In the genomic region with DNA sequence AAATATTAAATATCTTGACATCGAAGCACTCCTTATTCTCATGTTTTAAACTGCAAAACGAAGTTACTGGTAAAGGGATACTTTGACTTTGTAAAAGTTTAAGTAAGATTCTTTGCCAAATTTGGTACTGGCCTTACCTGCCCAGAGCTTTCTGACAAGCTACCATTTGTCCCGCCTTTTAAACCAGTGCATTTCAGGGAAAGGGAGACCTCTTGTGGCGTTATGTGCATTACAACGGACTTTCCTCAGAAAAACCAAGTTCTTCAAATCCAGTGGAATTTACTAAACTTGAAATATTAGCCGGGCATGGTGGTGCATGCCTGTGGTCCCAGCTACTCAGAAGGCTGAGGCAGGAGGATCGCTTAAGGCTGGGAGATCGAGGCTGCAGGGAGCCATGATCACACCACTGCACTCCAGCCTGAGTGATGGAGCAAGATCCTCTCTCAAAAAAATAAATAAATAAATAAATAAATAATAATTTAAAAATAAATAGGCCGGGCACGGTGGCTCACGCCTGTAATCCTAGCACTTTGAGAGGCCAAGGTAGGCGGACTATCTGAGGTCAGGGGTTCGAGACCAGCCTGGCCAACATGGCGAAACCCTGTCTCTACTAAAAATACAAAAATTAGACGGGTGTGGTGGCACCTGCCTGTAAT, we compare ENCODE assay signal across 8 cellular contexts. TPM values are rescaled to one million over a fixed set of nuclear protein-coding genes. Genes with fewer than 3 reads are reported as not detected.
DNase-seq lines count a peak whose midpoint lies in the region; FAIRE-seq and TF ChIP-seq lines count a peak whose summit lies in the region.
"Not testable (repeated sequence)": the region's sequence is repeated elsewhere in the genome, so short reads cannot be mapped to it uniquely, and the experiment has no call there.

No MANE protein-coding gene starts in this region.

- not testable (repeated sequence) for H2AFZ ChIP-seq in keratinocyte (ENCODE audit: control insufficient read depth, low read length)

- intact Hi-C loops in sigmoid colon (cut with DNase I): loop anchor here (1.0 to 10.0 kb wide), 3 partner anchors 74 to 426 kb away; no protein-coding TSS in a partner anchor

- not testable (repeated sequence) for H3K4me2 ChIP-seq in keratinocyte (ENCODE audit: control insufficient read depth, extremely low read depth, insufficient read depth, low read depth, low read length)

- 23 to 31% methylated on average over 15 of the region's 15 CpGs for WGBS in sigmoid colon, 2 donors

- H3K79me2 ChIP-seq in keratinocyte (ENCODE audit: control insufficient read depth, insufficient read depth, low read length): peaks cover 13% of the 10 kb centered on the region

- H3K27me3 ChIP-seq in keratinocyte (ENCODE audit: control insufficient read depth, extremely low read depth, insufficient read depth, low read length); sigmoid colon: not testable (repeated sequence)

- not testable (repeated sequence) for TF ChIP-seq POLR2A in GM12891 (IDR thresholded peaks at IDR 0.05; ENCODE audit: low read depth, low read length); sigmoid colon (IDR thresholded peaks at IDR 0.05)

- FAIRE-seq in GM12891 (lab: Jason Lieb, UNC): peak; percentile 23
- peak; percentile 49 for FAIRE-seq in keratinocyte (lab: Jason Lieb, UNC)

- peak; percentile 63 to 76 (median 76) for TF ChIP-seq CTCF in keratinocyte (optimal IDR thresholded peaks at IDR 0.05 in 1 of 3, IDR thresholded peaks at IDR 0.05 in 1 of 3, conservative IDR thresholded peaks at IDR 0.05 in 1 of 3; ENCODE audit: extremely low read depth in 1 of 3, insufficient read depth in 2 of 3, low read length in 3 of 3)
- TF ChIP-seq CTCF in sigmoid colon (IDR thresholded peaks at IDR 0.05): peak in 3 of 4 experiments; percentile 79 to 83 (median 80)

- not testable (repeated sequence) for H3K9me1 ChIP-seq in keratinocyte (ENCODE audit: control insufficient read depth, extremely low read depth, insufficient read depth, low read length)

- H4K20me1 ChIP-seq in keratinocyte (ENCODE audit: control insufficient read depth, extremely low read depth, insufficient read depth, low read length): not testable (repeated sequence)

- dilution Hi-C loops in keratinocyte (cut with MboI; ENCODE audit: extremely low pct_ligation_motif_present, low sequenced_read_pairs): loop anchor here (10.0 kb wide), 1 partner anchor 86 kb away; no protein-coding TSS in a partner anchor

- H3K9me3 ChIP-seq in keratinocyte (ENCODE audit: control insufficient read depth, low read depth, low read length); sigmoid colon: not testable (repeated sequence)

- not testable (repeated sequence) for H3K27ac ChIP-seq in keratinocyte (ENCODE audit: control insufficient read depth, insufficient read depth, low read length)
- peak overlapping the region; percentile 91 to 99 (median 95) for H3K27ac ChIP-seq in sigmoid colon

- peaks cover 29% of the 10 kb centered on the region for H3K4me1 ChIP-seq in keratinocyte (ENCODE audit: control insufficient read depth, extremely low read depth, insufficient read depth, low read length)
- peaks cover 0 to 33% (median 28%) of the 10 kb centered on the region in 4 donors for H3K4me1 ChIP-seq in sigmoid colon

- DNase-seq in AG08396 (ENCODE audit: low spot score): peak; percentile 57
- peak; percentile 50 for DNase-seq in GM12891 (ENCODE audit: insufficient read length, low spot score)
- DNase-seq in NCI-H1105 treated with DMSO at 0.1 percent for 48 hours (lab: John Stamatoyannopoulos, UW): peak; percentile 58
- peak; percentile 75 for DNase-seq in RKO (ENCODE audit: low spot score)
- peak; percentile 74 for DNase-seq in activated CD8-positive, alpha-beta memory T cell treated with anti-CD3 and anti-CD28 coated beads for 24 hours
- peak; percentile 88 for DNase-seq in dermis blood vessel endothelial cell
- not testable (repeated sequence) for DNase-seq in keratinocyte (ENCODE audit: low read depth, low spot score); sigmoid colon

- H3K36me3 ChIP-seq in keratinocyte (ENCODE audit: control insufficient read depth in 2 of 2, extremely low read depth in 1 of 2, insufficient read depth in 2 of 2, low read length in 2 of 2); sigmoid colon: not testable (repeated sequence)

- not testable (repeated sequence) for H3K9ac ChIP-seq in keratinocyte (ENCODE audit: control insufficient read depth, extremely low read depth, insufficient read depth, low read length)

- not testable (repeated sequence) for TF ChIP-seq EP300 in sigmoid colon (IDR thresholded peaks at IDR 0.05)

- H3K4me3 ChIP-seq in keratinocyte (ENCODE audit: control insufficient read depth in 2 of 3, extremely low read depth in 1 of 3, insufficient read depth in 2 of 3, low read depth in 1 of 3, low read length in 3 of 3); sigmoid colon: not testable (repeated sequence)

RNA-seq across cellular contexts. Expression of a gene that starts 3.3 kb away (rescaled TPM):
- polyA plus RNA-seq in GM12891 (2012; ENCODE audit: low read depth, missing spikeins): 0.06 TPM
- 0.09 and 0.17 TPM in 2 replicates for total RNA-seq in dermis blood vessel endothelial cell
- polyA plus RNA-seq in keratinocyte: 2.5 to 2.9 TPM (median 2.8 TPM) in 3 replicates
- 0.45 TPM for polyA plus RNA-seq in keratinocyte (2011; ENCODE audit: low read depth)
- 1.4 and 2.4 TPM in 2 replicates for polyA plus RNA-seq in keratinocyte (2011; cell fraction: cytosol; rRNA removed)
- 3.6 and 6.7 TPM in 2 replicates for polyA plus RNA-seq in keratinocyte (2011; cell fraction: nucleus; rRNA removed)
- 2.0 and 4.1 TPM in 2 replicates for polyA plus RNA-seq in keratinocyte (2012; ENCODE audit: low replicate concordance)
- polyA minus RNA-seq in keratinocyte: 4.6 to 7.2 TPM (median 6.0 TPM) in 3 replicates
- 5.4 TPM for polyA minus RNA-seq in keratinocyte (2011; cell fraction: cytosol; rRNA and poly(A)+ RNA removed)
- 3.9 and 7.4 TPM in 2 replicates for polyA minus RNA-seq in keratinocyte (2011; cell fraction: nucleus; rRNA and poly(A)+ RNA removed)
- total RNA-seq in sigmoid colon: 100 to 1,000 TPM in 3 of 4 donors, 10 to 100 TPM in 1; 52.0 to 166 (median 122) TPM
- 1 to 10 TPM in 1 of 3 donors, under 1 TPM in 2; 0.23 to 5.3 (median 0.60) TPM for polyA plus RNA-seq in sigmoid colon

RNA-seq across cellular contexts. Expression of a gene that starts 20.2 kb away (rescaled TPM):
- 24.7 TPM for polyA plus RNA-seq in GM12891 (2012; ENCODE audit: low read depth, missing spikeins)
- total RNA-seq in dermis blood vessel endothelial cell (39.6 and 55.6 TPM in 2 replicates), sigmoid colon (10 to 100 TPM; 47.4 to 90.5 (median 61.5) TPM)
- polyA plus RNA-seq in keratinocyte (33.5 to 41.5 TPM (median 34.9 TPM) in 3 replicates), sigmoid colon (10 to 100 TPM; 28.5 to 39.8 (median 37.2) TPM)
- polyA plus RNA-seq in keratinocyte (2011; ENCODE audit: low read depth): 33.0 TPM
- polyA plus RNA-seq in keratinocyte (2011; cell fraction: cytosol; rRNA removed): 20.7 and 35.6 TPM in 2 replicates
- polyA plus RNA-seq in keratinocyte (2011; cell fraction: nucleus; rRNA removed): 60.0 and 60.2 TPM in 2 replicates
- 21.4 and 76.0 TPM in 2 replicates for polyA plus RNA-seq in keratinocyte (2012; ENCODE audit: low replicate concordance)
- polyA minus RNA-seq in keratinocyte: 17.3 to 21.4 TPM (median 17.9 TPM) in 3 replicates
- 12.9 TPM for polyA minus RNA-seq in keratinocyte (2011; cell fraction: cytosol; rRNA and poly(A)+ RNA removed)
- polyA minus RNA-seq in keratinocyte (2011; cell fraction: nucleus; rRNA and poly(A)+ RNA removed): 8.9 and 12.3 TPM in 2 replicates

RNA-seq across cellular contexts. Expression of a gene that starts 56.8 kb away (rescaled TPM):
- 0.33 TPM for polyA plus RNA-seq in GM12891 (2012; ENCODE audit: low read depth, missing spikeins)
- total RNA-seq in dermis blood vessel endothelial cell: not detected in 2 replicates
- not detected in 3 replicates for polyA plus RNA-seq in keratinocyte
- polyA plus RNA-seq in keratinocyte (2011; ENCODE audit: low read depth): not detected
- polyA plus RNA-seq in keratinocyte (2011; cell fraction: cytosol; rRNA removed): not detected in 2 replicates
- polyA plus RNA-seq in keratinocyte (2011; cell fraction: nucleus; rRNA removed): not detected in 2 replicates
- 0.07 TPM in 1 of 2 replicates, not detected in the other for polyA plus RNA-seq in keratinocyte (2012; ENCODE audit: low replicate concordance)
- not detected in 3 replicates for polyA minus RNA-seq in keratinocyte
- polyA minus RNA-seq in keratinocyte (2011; cell fraction: cytosol; rRNA and poly(A)+ RNA removed): not detected
- polyA minus RNA-seq in keratinocyte (2011; cell fraction: nucleus; rRNA and poly(A)+ RNA removed): not detected in 2 replicates
- total RNA-seq in sigmoid colon: 1 to 10 TPM in 2 of 4 donors, under 1 TPM in 1, not detected in 1; 0.36 to 1.4 (median 1.3) TPM
- polyA plus RNA-seq in sigmoid colon: under 1 TPM in 2 of 3 donors, not detected in 1; 0.20 to 0.60 TPM

Comparison
In these comparisons a context has a peak if more than half of its experiments do, and no peak if none do; other contexts are left out.
1. RNA of a gene that starts 3.3 kb away (total RNA-seq): 52.0 to 166 TPM in sigmoid colon; 0.09 to 0.17 TPM in dermis blood vessel endothelial cell; every median in the first group is over 10 times any median in the second.